ENCODE assay signal across 17 cellular contexts in the genomic region with DNA sequence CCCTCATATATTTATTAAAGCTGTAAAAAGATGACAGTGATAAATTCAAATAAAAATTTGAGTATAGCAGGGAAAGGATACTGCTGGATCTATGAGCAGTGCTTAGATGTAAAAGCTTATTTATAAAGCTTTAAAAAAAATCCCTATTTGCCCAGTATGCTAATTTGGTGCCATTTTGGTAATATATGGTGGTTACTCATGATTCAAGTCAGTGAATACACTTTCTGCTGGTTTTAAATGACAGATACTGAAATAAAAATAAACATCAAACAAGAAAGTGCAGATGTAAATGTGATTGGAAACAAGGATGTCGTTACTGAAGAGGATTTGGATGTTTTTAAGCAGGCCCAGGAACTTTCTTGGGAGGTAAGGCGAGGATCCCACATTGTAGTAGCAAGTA.
DNase-seq lines count a peak whose midpoint lies in the region; ATAC-seq and FAIRE-seq lines count a peak whose summit lies in the region.
"Had no signal": no experiment of that assay in that cellular context is flagged by ENCODE, and none has a peak within 500 bp of the region (broad histone marks: within the 10 kb centered on the region; RNA-seq: fewer than 3 reads in every experiment).

No MANE protein-coding gene starts in this region.

- H3K36me3 Mint-ChIP-seq in activated T-cell treated with anti-CD3 and anti-CD28 coated beads, Interleukin-2, amount 50 U/mL, for 4 hours (ENCODE audit: insufficient read depth), result peaks cover 37% of the 10 kb centered on the region
- H3K36me3 Mint-ChIP-seq in activated T-helper 1 cell treated with anti-CD3 and anti-CD28 coated beads, Interleukin-12 subunit alpha, Interleukin-12 subunit beta, Interleukin-2, Interleukin-4 antibody, amounts not matched to agents 30 ng/mL and 10 ng/mL and 1 ng/mL, durations not matched to agents 14 hours and 24 hours and 36 hours (ENCODE audit: low read depth), result peaks cover 36% of the 10 kb centered on the region
- H3K36me3 Mint-ChIP-seq in stimulated activated effector memory CD8-positive, alpha-beta T cell treated with anti-CD3 and anti-CD28 coated beads, Interleukin-12 subunit alpha, Interleukin-12 subunit beta, amount 100 ng/mL, for 72 hours, result peaks cover 28% of the 10 kb centered on the region

- no peak for DNase-seq in activated T-cell treated with anti-CD3 and anti-CD28 coated beads, Interleukin-2, amount 50 U/mL, for 4 hours
- DNase-seq in activated T-cell treated with anti-CD3 and anti-CD28 coated beads, Interleukin-2, amount 50 U/mL, for 48 hours, result no peak
- no peak for DNase-seq in activated T-helper 1 cell treated with anti-CD3 and anti-CD28 coated beads, Interleukin-12 subunit alpha, Interleukin-12 subunit beta, Interleukin-2, Interleukin-4 antibody, amounts not matched to agents 30 ng/mL and 10 ng/mL and 1 ng/mL, durations not matched to agents 14 hours and 24 hours and 36 hours (ENCODE audit: low spot score)
- no peak for DNase-seq in stimulated activated effector memory CD8-positive, alpha-beta T cell treated with anti-CD3 and anti-CD28 coated beads, Interleukin-12 subunit alpha, Interleukin-12 subunit beta, amount 100 ng/mL, for 72 hours (ENCODE audit: low spot score in 2 of 2)
- no peak for DNase-seq in stimulated activated CD4-positive, alpha-beta T cell treated with anti-CD3 and anti-CD28 coated beads, Interleukin-4, amount 100 ng/mL, for 1 hour
- DNase-seq in stimulated activated CD8-positive, alpha-beta memory T cell treated with anti-CD3 and anti-CD28 coated beads, Interleukin-4, amount 100 ng/mL, for 48 hours, result no peak
- no peak for DNase-seq in HTR-8/SVneo (ENCODE audit: insufficient read length, low spot score)
- DNase-seq: cortex of kidney; naive thymus-derived CD4-positive, alpha-beta T cell; NCI-H1436; NCI-H774; SK-N-SH; stimulated activated CD4-positive, alpha-beta T cell treated with anti-CD3 and anti-CD28 coated beads, Interleukin-1b, Interleukin-23, amount 100 ng/mL, for 48 hours had no signal

- H3K4me1 Mint-ChIP-seq in activated T-cell treated with anti-CD3 and anti-CD28 coated beads, Interleukin-2, amount 50 U/mL, for 4 hours (ENCODE audit: low read depth), result peaks cover 31% of the 10 kb centered on the region
- peaks cover 44% of the 10 kb centered on the region for H3K4me1 Mint-ChIP-seq in activated T-helper 1 cell treated with anti-CD3 and anti-CD28 coated beads, Interleukin-12 subunit alpha, Interleukin-12 subunit beta, Interleukin-2, Interleukin-4 antibody, amounts not matched to agents 30 ng/mL and 10 ng/mL and 1 ng/mL, durations not matched to agents 14 hours and 24 hours and 36 hours (ENCODE audit: low read depth)
- H3K4me1 Mint-ChIP-seq in stimulated activated effector memory CD8-positive, alpha-beta T cell treated with anti-CD3 and anti-CD28 coated beads, Interleukin-12 subunit alpha, Interleukin-12 subunit beta, amount 100 ng/mL, for 72 hours, result peaks cover 35% of the 10 kb centered on the region

- FAIRE-seq in HTR-8/SVneo (lab: Jason Lieb, UNC), result no peak
- FAIRE-seq: keratinocyte, TTC549 had no signal

- peak overlapping the region; percentile 33 for H3K4me3 Mint-ChIP-seq in activated T-cell treated with anti-CD3 and anti-CD28 coated beads, Interleukin-2, amount 50 U/mL, for 4 hours
- H3K4me3 Mint-ChIP-seq in activated T-helper 1 cell treated with anti-CD3 and anti-CD28 coated beads, Interleukin-12 subunit alpha, Interleukin-12 subunit beta, Interleukin-2, Interleukin-4 antibody, amounts not matched to agents 30 ng/mL and 10 ng/mL and 1 ng/mL, durations not matched to agents 14 hours and 24 hours and 36 hours, result peak overlapping the region; percentile 49
- H3K4me3 Mint-ChIP-seq in stimulated activated effector memory CD8-positive, alpha-beta T cell treated with anti-CD3 and anti-CD28 coated beads, Interleukin-12 subunit alpha, Interleukin-12 subunit beta, amount 100 ng/mL, for 72 hours, result peak overlapping the region; percentile 46

- H3K27me3 Mint-ChIP-seq in activated T-cell treated with anti-CD3 and anti-CD28 coated beads, Interleukin-2, amount 50 U/mL, for 4 hours (ENCODE audit: low read depth), result no peaks in the 10 kb centered on the region
- H3K27me3 Mint-ChIP-seq in activated T-helper 1 cell treated with anti-CD3 and anti-CD28 coated beads, Interleukin-12 subunit alpha, Interleukin-12 subunit beta, Interleukin-2, Interleukin-4 antibody, amounts not matched to agents 30 ng/mL and 10 ng/mL and 1 ng/mL, durations not matched to agents 14 hours and 24 hours and 36 hours (ENCODE audit: insufficient read depth), result no peaks in the 10 kb centered on the region
- H3K27me3 Mint-ChIP-seq: naive thymus-derived CD4-positive, alpha-beta T cell had no signal

- H3K27ac Mint-ChIP-seq in activated T-helper 1 cell treated with anti-CD3 and anti-CD28 coated beads, Interleukin-12 subunit alpha, Interleukin-12 subunit beta, Interleukin-2, Interleukin-4 antibody, amounts not matched to agents 30 ng/mL and 10 ng/mL and 1 ng/mL, durations not matched to agents 14 hours and 24 hours and 36 hours, result peak overlapping the region; percentile 80
- peak overlapping the region; percentile 61 for H3K27ac Mint-ChIP-seq in stimulated activated effector memory CD8-positive, alpha-beta T cell treated with anti-CD3 and anti-CD28 coated beads, Interleukin-12 subunit alpha, Interleukin-12 subunit beta, amount 100 ng/mL, for 72 hours

- ATAC-seq in activated T-cell treated with anti-CD3 and anti-CD28 coated beads, Interleukin-2, amount 50 U/mL, for 4 hours, result peak; percentile 55 to 63
- peak; percentile 22 for ATAC-seq in GM18861 (IDR thresholded peaks at IDR 0.05; ENCODE audit: unreplicated experiment)
- peak; percentile 77 for ATAC-seq in stimulated activated effector memory CD8-positive, alpha-beta T cell treated with anti-CD3 and anti-CD28 coated beads, Interleukin-12 subunit alpha, Interleukin-12 subunit beta, amount 100 ng/mL, for 72 hours
- ATAC-seq: Panc1 had no signal

- no peaks in the 10 kb centered on the region for H3K9me3 Mint-ChIP-seq in activated T-cell treated with anti-CD3 and anti-CD28 coated beads, Interleukin-2, amount 50 U/mL, for 4 hours
- H3K9me3 Mint-ChIP-seq in activated T-helper 1 cell treated with anti-CD3 and anti-CD28 coated beads, Interleukin-12 subunit alpha, Interleukin-12 subunit beta, Interleukin-2, Interleukin-4 antibody, amounts not matched to agents 30 ng/mL and 10 ng/mL and 1 ng/mL, durations not matched to agents 14 hours and 24 hours and 36 hours, result no peaks in the 10 kb centered on the region
- no peaks in the 10 kb centered on the region for H3K9me3 Mint-ChIP-seq in stimulated activated effector memory CD8-positive, alpha-beta T cell treated with anti-CD3 and anti-CD28 coated beads, Interleukin-12 subunit alpha, Interleukin-12 subunit beta, amount 100 ng/mL, for 72 hours
- H3K9me3 Mint-ChIP-seq: naive thymus-derived CD4-positive, alpha-beta T cell had no signal

- intact Hi-C loops in activated T-helper 1 cell treated with anti-CD3 and anti-CD28 coated beads, Interleukin-12 subunit alpha, Interleukin-12 subunit beta, Interleukin-2, Interleukin-4 antibody, amounts not matched to agents 30 ng/mL and 10 ng/mL and 1 ng/mL, durations not matched to agents 14 hours and 24 hours and 36 hours (cut with micrococcal nuclease), result loop anchor here (2.0 to 5.0 kb wide), 4 partner anchors 35 to 920 kb away; no protein-coding TSS in a partner anchor

Comparison
In these comparisons a context has a peak if more than half of its experiments do, and no peak if none do; other contexts are left out.
1. ATAC-seq: peak in every context shown above with its lines; median percentile 77 in stimulated activated effector memory CD8-positive, alpha-beta T cell treated with anti-CD3 and anti-CD28 coated beads, Interleukin-12 subunit alpha, Interleukin-12 subunit beta, amount 100 ng/mL, for 72 hours; 59 in activated T-cell treated with anti-CD3 and anti-CD28 coated beads, Interleukin-2, amount 50 U/mL, for 4 hours; 22 in GM18861.